In genomic region chr14:31207746-31208545, GRCh38 we compare ENCODE assay signal across 8 cellular contexts. TPM values are rescaled to one million over a fixed set of nuclear protein-coding genes. Genes with fewer than 3 reads are reported as not detected.
A peak's percentile ranks its signal among the peaks of the same experiment; 100 is the strongest.
DNase-seq lines count a peak whose midpoint lies in the region; ATAC-seq, FAIRE-seq and TF ChIP-seq lines count a peak whose summit lies in the region.

Gene HECTD1 (minus strand): TSS chr14:31207793. CDS start chr14:31205936, 1,857 bp downstream.

- H3K27ac ChIP-seq in kidney (ENCODE audit: low read depth in 2 of 2, low read length in 2 of 2) = peak within 1 kb of the TSS; percentile 99

- H3K4me3 ChIP-seq in AG10803 (ENCODE audit: low read length) (peak within 1 kb of the TSS; percentile 76), kidney (ENCODE audit: low read length in 2 of 2) (peak within 1 kb of the TSS; percentile 63 to 86)

- peaks cover 5 to 6% of the 10 kb centered on the region in 2 donors for H3K4me1 ChIP-seq in kidney (ENCODE audit: control insufficient read depth in 1 of 2, insufficient read depth in 1 of 2, low read depth in 1 of 2, low read length in 2 of 2)

- peaks cover 0 to 3% of the 10 kb centered on the region in 2 donors for H3K36me3 ChIP-seq in kidney (ENCODE audit: control insufficient read depth in 1 of 2, insufficient read depth in 2 of 2, low read length in 2 of 2)

- TF ChIP-seq CTCF in AG10803 (conservative IDR thresholded peaks at IDR 0.05; ENCODE audit: low read length) (peak; percentile 32), kidney (IDR thresholded peaks at IDR 0.05; ENCODE audit: borderline replicate concordance, extremely low read depth, insufficient read depth) (peak; percentile 77)

- intact Hi-C loops in kidney (cut with DNase I) = loop anchor here (10.0 kb wide), 2 partner anchors 97 to 147 kb away; no protein-coding TSS in a partner anchor

- DNase-seq in AG10803 (ENCODE audit: low read depth) (peak; percentile 88), NCI-H226 (peak; percentile 58), kidney (peak; percentile 96)
- peak; percentile 74 to 83 (median 78) for DNase-seq in activated CD4-positive, CD25-positive, alpha-beta regulatory T cell (lab: John Stamatoyannopoulos, UW)
- peak; percentile 95 for DNase-seq in central memory CD4-positive, alpha-beta T cell
- DNase-seq in stimulated activated CD4-positive, alpha-beta T cell treated with anti-CD3 and anti-CD28 coated beads, Interleukin-15, amount 100 ng/mL, for 24 hours = peak; percentile 93

- ATAC-seq in HG03175 (IDR thresholded peaks at IDR 0.05; ENCODE audit: unreplicated experiment) = peak; percentile 68

- peak within 1 kb of the TSS; percentile 83 to 97 for H3K9ac ChIP-seq in kidney (ENCODE audit: low read length in 2 of 2)

- in situ Hi-C loops in GM18951 (cut with MboI; ENCODE audit: low sequenced_read_pairs, unreplicated experiment) = no loop called here

- FAIRE-seq in kidney (lab: Jason Lieb, UNC) = no peak

- peak; percentile 77 for TF ChIP-seq POLR2A in GM18951 (IDR thresholded peaks at IDR 0.05; ENCODE audit: extremely low read depth, insufficient read depth, insufficient read length)

- no peaks in the 10 kb centered on the region for H3K9me3 ChIP-seq in kidney (ENCODE audit: control insufficient read depth in 1 of 2, low read length in 2 of 2)

RNA-seq across cellular contexts. Expression of gene HECTD1, which starts in this region (rescaled TPM):
- total RNA-seq in kidney = 164 TPM
- polyA plus RNA-seq in kidney (ENCODE audit: insufficient read depth, low read depth, low replicate concordance) = 35.5 TPM

Comparison
In these comparisons a context has a peak if more than half of its experiments do, and no peak if none do; other contexts are left out.
1. Peak in every context shown above with its lines: DNase-seq, ATAC-seq, H3K4me3 ChIP-seq and H3K27ac ChIP-seq.